19 cellular contexts compared by ENCODE assay signal in the genomic region with DNA sequence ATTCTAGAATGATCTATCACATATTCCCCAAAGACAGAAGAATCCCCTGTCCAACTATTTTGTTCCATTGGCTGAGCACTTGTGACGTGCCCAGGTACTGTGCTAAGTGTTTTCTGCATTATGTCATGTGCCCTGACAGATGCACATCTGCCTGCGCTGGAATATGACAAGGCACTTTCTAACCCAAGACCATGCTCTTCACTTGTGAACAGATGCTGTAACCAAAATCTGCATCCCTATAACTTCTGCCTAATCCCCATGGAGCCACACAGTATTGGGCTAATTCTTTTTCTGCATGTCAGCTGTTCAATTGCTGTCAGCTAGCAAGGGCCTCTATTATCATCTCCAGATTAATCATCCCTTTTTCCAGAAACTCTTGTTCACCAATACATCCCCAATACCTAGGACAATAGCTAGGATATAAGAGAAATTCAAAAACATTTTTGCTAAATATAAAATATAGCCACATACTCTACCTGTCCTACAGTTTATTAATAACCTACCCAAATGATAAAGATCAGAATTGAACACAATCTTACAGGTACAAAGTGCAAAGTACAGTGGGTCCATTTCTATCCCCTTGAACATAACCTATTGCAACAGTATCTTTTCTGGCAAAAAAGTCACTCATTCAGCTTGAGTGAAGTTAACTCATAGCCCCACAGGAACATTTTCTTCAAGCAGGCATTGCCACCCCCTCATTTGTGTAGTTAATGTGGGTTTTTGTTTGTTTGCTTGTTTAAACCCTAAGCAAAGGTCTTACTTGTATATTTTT.
"Had no signal": no experiment of that assay in that cellular context is flagged by ENCODE, and none has a peak within 500 bp of the region (broad histone marks: within the 10 kb centered on the region; RNA-seq: fewer than 3 reads in every experiment).

No MANE protein-coding gene starts in this region.

- H3K27ac Mint-ChIP-seq: IgD-negative memory B cell, T-cell had no signal

- H3K9ac ChIP-seq: KMS-11, SK-N-SH had no signal

- DNase-seq: MV-4-11, NCI-H1048, NCI-H1105, NCI-H1417, NCI-H146, NCI-H1694 treated with DMSO at 0.1 percent for 48 hours, NCI-H1930, NCI-H2081 treated with DMSO at 0.1 percent for 48 hours, NCI-H2227 treated with DMSO at 0.1 percent for 48 hours, NCI-H526, Right ventricle myocardium superior, RPMI8226, SIG-M5, SK-N-SH, SW 1271, T-cell had no signal

- H3K4me3 Mint-ChIP-seq: IgD-negative memory B cell, T-cell had no signal

- H3K4me3 ChIP-seq: K562 had no signal

- H3K4me1 Mint-ChIP-seq: IgD-negative memory B cell, T-cell had no signal

- H3K4me2 ChIP-seq: KMS-11, SK-N-SH had no signal

- H3K27ac ChIP-seq: KMS-11 had no signal

- H3K27me3 Mint-ChIP-seq: IgD-negative memory B cell, T-cell had no signal

- H3K36me3 Mint-ChIP-seq: IgD-negative memory B cell, T-cell had no signal
